ENCODE assay signal across 8 cellular contexts in genomic region chrX:40172169-40172979, GRCh38.
DNase-seq lines count a peak whose midpoint lies in the region; ATAC-seq and TF ChIP-seq lines count a peak whose summit lies in the region.

No MANE protein-coding gene starts in this region.

- H3K4me3 Mint-ChIP-seq in T-helper 17 cell (peak overlapping the region; percentile 91), type B pancreatic cell (peak overlapping the region; percentile 85)

- TF ChIP-seq CTCF in type B pancreatic cell (conservative IDR thresholded peaks at IDR 0.05) = peak; percentile 7

- H3K4me3 ChIP-seq in ectodermal cell (ENCODE audit: insufficient read depth, low read depth, low read length) = peak overlapping the region; percentile 33
- H3K4me3 ChIP-seq in mesodermal cell (ENCODE audit: extremely low read depth, insufficient read depth, low read length, poor library complexity, severe bottlenecking) = peak overlapping the region; percentile 24

- H3K9me3 Mint-ChIP-seq in type B pancreatic cell = no peaks in the 10 kb centered on the region

- H3K27me3 ChIP-seq in ectodermal cell (ENCODE audit: control insufficient read depth, insufficient read depth, low read length, poor library complexity, severe bottlenecking) = peaks cover 54% of the 10 kb centered on the region

- no peak overlapping the region for H3K27ac ChIP-seq in ectodermal cell (ENCODE audit: insufficient read depth, low read depth, low read length, poor library complexity, severe bottlenecking)
- H3K27ac ChIP-seq in mesodermal cell (ENCODE audit: low read depth, low read length, severe bottlenecking) = no peak overlapping the region

- H3K36me3 Mint-ChIP-seq in T-helper 17 cell (ENCODE audit: low read depth) = no peaks in the 10 kb centered on the region
- H3K36me3 Mint-ChIP-seq in type B pancreatic cell = peaks cover 4% of the 10 kb centered on the region

- DNase-seq in NCI-H146 (lab: John Stamatoyannopoulos, UW) (peak; percentile 32), NCI-H146 treated with DMSO at 0.1 percent for 48 hours (lab: John Stamatoyannopoulos, UW; ENCODE audit: unreplicated experiment) (no peak), T-helper 17 cell (no peak), type B pancreatic cell (ENCODE audit: extremely low spot score, unreplicated experiment) (no peak), GM19240 (ENCODE audit: insufficient read length, low spot score) (no peak), cortex of kidney (lab: John Stamatoyannopoulos, UW) (no peak)

- 1 to 2% methylated on average over 75 of the region's 75 CpGs for WGBS in ectodermal cell, 2 experiments
- WGBS in mesodermal cell (ENCODE audit: insufficient coverage in 2 of 2), 2 experiments = 2 to 4% methylated on average over 11 to 34 of the region's 75 CpGs

- no peak for ATAC-seq in T-helper 17 cell

- H3K27me3 Mint-ChIP-seq in T-helper 17 cell (no peaks in the 10 kb centered on the region), type B pancreatic cell (peaks cover 7% of the 10 kb centered on the region)

- H3K4me1 Mint-ChIP-seq in T-helper 17 cell (peaks cover 26% of the 10 kb centered on the region), type B pancreatic cell (ENCODE audit: unreplicated experiment) (peaks cover 28% of the 10 kb centered on the region)

- peak overlapping the region; percentile 98 for H3K27ac Mint-ChIP-seq in T-helper 17 cell
- H3K27ac Mint-ChIP-seq in type B pancreatic cell = peak overlapping the region; percentile 94

- H3K36me3 ChIP-seq in ectodermal cell (ENCODE audit: control insufficient read depth, insufficient read depth, low read length) (no peaks in the 10 kb centered on the region), mesodermal cell (ENCODE audit: control insufficient read depth, insufficient read depth, low read length) (no peaks in the 10 kb centered on the region)

- H3K9me3 ChIP-seq in T-helper 17 cell (ENCODE audit: control insufficient read depth, low read length, poor library complexity, severe bottlenecking) = no peaks in the 10 kb centered on the region
- no peaks in the 10 kb centered on the region for H3K9me3 ChIP-seq in ectodermal cell (ENCODE audit: control insufficient read depth, low read length)
- H3K9me3 ChIP-seq in mesodermal cell (ENCODE audit: control insufficient read depth, low read length) = no peaks in the 10 kb centered on the region

- H3K4me1 ChIP-seq in ectodermal cell (ENCODE audit: control insufficient read depth, insufficient read depth, low read length) = peaks cover 9% of the 10 kb centered on the region
- peaks cover 20% of the 10 kb centered on the region for H3K4me1 ChIP-seq in mesodermal cell (ENCODE audit: control insufficient read depth, insufficient read depth, low read length, poor library complexity, severe bottlenecking)
